In genomic region chr3:195087840-195088601, GRCh38 we compare ENCODE assay signal across 8 cellular contexts.
DNase-seq lines count a peak whose midpoint lies in the region; ATAC-seq and TF ChIP-seq lines count a peak whose summit lies in the region.
"Not testable (repeated sequence)": the region's sequence is repeated elsewhere in the genome, so short reads cannot be mapped to it uniquely, and the experiment has no call there.

No MANE protein-coding gene starts in this region.

- H3K9me3 ChIP-seq in CD4-positive, CD25-positive, alpha-beta regulatory T cell (ENCODE audit: control insufficient read depth in 2 of 2, low read length in 2 of 2); iPS-18c (ENCODE audit: control insufficient read depth, insufficient read depth, low read length); smooth muscle cell (replicated peaks; ENCODE audit: low read depth): not testable (repeated sequence)

- not testable (repeated sequence) for TF ChIP-seq CTCF in brain (conservative IDR thresholded peaks at IDR 0.05); epithelial cell of proximal tubule (conservative IDR thresholded peaks at IDR 0.05; ENCODE audit: low read depth, low read length); smooth muscle cell (IDR thresholded peaks at IDR 0.05; ENCODE audit: borderline replicate concordance, insufficient read depth, poor library complexity, severe bottlenecking)

- not testable (repeated sequence) for ATAC-seq in CD4-positive, CD25-positive, alpha-beta regulatory T cell (ENCODE audit: low read depth in 2 of 2); naive thymus-derived CD8-positive, alpha-beta T cell

- intact Hi-C loops in activated CD4-positive, alpha-beta T cell treated with anti-CD3 and anti-CD28 coated beads, Interleukin-2, amount 10 ng/mL, durations not matched to agents 24 days and 14 days (cut with micrococcal nuclease): not testable (repeated sequence)

- peaks cover 0 to 12% (median 4%) of the 10 kb centered on the region in 4 donors for H3K4me1 Mint-ChIP-seq in CD4-positive, CD25-positive, alpha-beta regulatory T cell
- H3K4me1 Mint-ChIP-seq in activated CD4-positive, alpha-beta T cell treated with anti-CD3 and anti-CD28 coated beads, Interleukin-2, amount 10 ng/mL, durations not matched to agents 24 days and 14 days: not testable (repeated sequence)
- H3K4me1 Mint-ChIP-seq in brain: peaks cover 17% of the 10 kb centered on the region
- H3K4me1 Mint-ChIP-seq in naive thymus-derived CD8-positive, alpha-beta T cell: peaks cover 5 to 12% (median 10%) of the 10 kb centered on the region in 4 donors

- H3K27ac Mint-ChIP-seq in CD4-positive, CD25-positive, alpha-beta regulatory T cell: peak overlapping the region in 2 of 3 donors; percentile 67 to 86
- not testable (repeated sequence) for H3K27ac Mint-ChIP-seq in activated CD4-positive, alpha-beta T cell treated with anti-CD3 and anti-CD28 coated beads, Interleukin-2, amount 10 ng/mL, durations not matched to agents 24 days and 14 days
- H3K27ac Mint-ChIP-seq in brain: peak overlapping the region in 3 of 5 experiments; percentile 21 to 91 (median 83)
- peak overlapping the region; percentile 61 to 94 (median 87) for H3K27ac Mint-ChIP-seq in naive thymus-derived CD8-positive, alpha-beta T cell

- H3K9me3 Mint-ChIP-seq in CD4-positive, CD25-positive, alpha-beta regulatory T cell; activated CD4-positive, alpha-beta T cell treated with anti-CD3 and anti-CD28 coated beads, Interleukin-2, amount 10 ng/mL, durations not matched to agents 24 days and 14 days; brain; naive thymus-derived CD8-positive, alpha-beta T cell: not testable (repeated sequence)

- POLR2A ChIA-PET in naive thymus-derived CD8-positive, alpha-beta T cell (lab: Charles Lee): interaction anchor here (1.8 kb wide), 1 partner anchor 416 kb away, joined by 7 read pairs; the partner anchor contains the start of gene LSG1

- WGBS in smooth muscle cell (ENCODE audit: low lambda C conversion rate): 17% methylated on average over 25 of the region's 25 CpGs

- H3K4me1 ChIP-seq in CD4-positive, CD25-positive, alpha-beta regulatory T cell (ENCODE audit: control insufficient read depth, insufficient read depth, low read length, poor library complexity, severe bottlenecking); smooth muscle cell (ENCODE audit: low read depth): not testable (repeated sequence)

- not testable (repeated sequence) for H3K27me3 ChIP-seq in CD4-positive, CD25-positive, alpha-beta regulatory T cell (ENCODE audit: control insufficient read depth, insufficient read depth, low read length); smooth muscle cell (ENCODE audit: low read depth)

- H3F3A ChIP-seq in smooth muscle cell (ENCODE audit: low read depth): not testable (repeated sequence)

- not testable (repeated sequence) for DNase-seq in CD4-positive, CD25-positive, alpha-beta regulatory T cell; activated CD4-positive, alpha-beta T cell treated with anti-CD3 and anti-CD28 coated beads, Interleukin-2, amount 10 ng/mL, durations not matched to agents 24 days and 14 days; epithelial cell of proximal tubule (ENCODE audit: low read depth); smooth muscle cell (lab: John Stamatoyannopoulos, UW; ENCODE audit: unreplicated experiment)
- DNase-seq in NCI-H1105 (lab: John Stamatoyannopoulos, UW): peak; percentile 14
- peak in 5 of 10 donors; percentile 25 to 58 (median 35) for DNase-seq in naive thymus-derived CD8-positive, alpha-beta T cell

- H3K36me3 ChIP-seq in CD4-positive, CD25-positive, alpha-beta regulatory T cell (ENCODE audit: control insufficient read depth, insufficient read depth, low read length); smooth muscle cell (ENCODE audit: low read depth): not testable (repeated sequence)

- not testable (repeated sequence) for H3K36me3 Mint-ChIP-seq in CD4-positive, CD25-positive, alpha-beta regulatory T cell; activated CD4-positive, alpha-beta T cell treated with anti-CD3 and anti-CD28 coated beads, Interleukin-2, amount 10 ng/mL, durations not matched to agents 24 days and 14 days (ENCODE audit: low read depth); brain; naive thymus-derived CD8-positive, alpha-beta T cell

- H3K79me2 ChIP-seq in smooth muscle cell (ENCODE audit: low read depth): not testable (repeated sequence)

- H3K4me2 ChIP-seq in smooth muscle cell: peak overlapping the region; percentile 85

- not testable (repeated sequence) for H3K27ac ChIP-seq in CD4-positive, CD25-positive, alpha-beta regulatory T cell (ENCODE audit: insufficient read depth, low read length, poor library complexity, severe bottlenecking); smooth muscle cell (ENCODE audit: low read depth)

- H4K20me1 ChIP-seq in smooth muscle cell (ENCODE audit: low read depth): not testable (repeated sequence)

- not testable (repeated sequence) for H3K4me3 ChIP-seq in CD4-positive, CD25-positive, alpha-beta regulatory T cell (ENCODE audit: low read depth, low read length)
- H3K4me3 ChIP-seq in epithelial cell of proximal tubule (ENCODE audit: low read depth, low read length) (peak overlapping the region; percentile 36), iPS-18c (ENCODE audit: insufficient read depth, low read depth, low read length) (peak overlapping the region; percentile 49; the same call in 1 of the 2 replicates), smooth muscle cell (peak overlapping the region; percentile 51)

- H2AFZ ChIP-seq in smooth muscle cell (ENCODE audit: low read depth): peak overlapping the region; percentile 59

- H3K9ac ChIP-seq in smooth muscle cell (ENCODE audit: low read depth): not testable (repeated sequence)

- not testable (repeated sequence) for H3K27me3 Mint-ChIP-seq in CD4-positive, CD25-positive, alpha-beta regulatory T cell; activated CD4-positive, alpha-beta T cell treated with anti-CD3 and anti-CD28 coated beads, Interleukin-2, amount 10 ng/mL, durations not matched to agents 24 days and 14 days; brain; naive thymus-derived CD8-positive, alpha-beta T cell

- H3K4me3 Mint-ChIP-seq in CD4-positive, CD25-positive, alpha-beta regulatory T cell: peak overlapping the region in 1 of 4 donors; percentile 50
- H3K4me3 Mint-ChIP-seq in activated CD4-positive, alpha-beta T cell treated with anti-CD3 and anti-CD28 coated beads, Interleukin-2, amount 10 ng/mL, durations not matched to agents 24 days and 14 days: peak overlapping the region; percentile 21
- peak overlapping the region in 4 of 5 experiments; percentile 7 to 82 (median 60) for H3K4me3 Mint-ChIP-seq in brain
- H3K4me3 Mint-ChIP-seq in naive thymus-derived CD8-positive, alpha-beta T cell: peak overlapping the region; percentile 59 to 88 (median 76)
